ENCODE assay signal across 11 cellular contexts in genomic region chr19:18172331-18173053, GRCh38. TPM values are rescaled to one million over a fixed set of nuclear protein-coding genes. Genes with fewer than 3 reads are reported as not detected.
DNase-seq lines count a peak whose midpoint lies in the region; ATAC-seq, FAIRE-seq and TF ChIP-seq lines count a peak whose summit lies in the region.
"Had no signal": no experiment of that assay in that cellular context is flagged by ENCODE, and none has a peak within 500 bp of the region (broad histone marks: within the 10 kb centered on the region; RNA-seq: fewer than 3 reads in every experiment).

No MANE protein-coding gene starts in this region.

- H3K9me3 ChIP-seq in CD8-positive, alpha-beta T cell (ENCODE audit: low read length), result no peaks in the 10 kb centered on the region
- no peaks in the 10 kb centered on the region for H3K9me3 ChIP-seq in pancreas

- peak overlapping the region; percentile 52 for H3K27ac Mint-ChIP-seq in CD8-positive, alpha-beta T cell
- H3K27ac Mint-ChIP-seq in HFFc6, result peak overlapping the region; percentile 9; the same call in 1 of the 2 replicates
- peak overlapping the region; percentile 99 for H3K27ac Mint-ChIP-seq in dendritic cell treated with granulocyte-macrophage colony-stimulating factor and Interleukin-4, amounts not matched to agents 40 ng/mL and 50 ng/mL, for 4 days

- peaks cover 13% of the 10 kb centered on the region for H3K36me3 Mint-ChIP-seq in CD8-positive, alpha-beta T cell
- peaks cover 10% of the 10 kb centered on the region for H3K36me3 Mint-ChIP-seq in HFFc6 (ENCODE audit: low read depth)
- peaks cover 69% of the 10 kb centered on the region for H3K36me3 Mint-ChIP-seq in dendritic cell treated with granulocyte-macrophage colony-stimulating factor and Interleukin-4, amounts not matched to agents 40 ng/mL and 50 ng/mL, for 4 days (ENCODE audit: low read depth)

- no peak for DNase-seq in CD8-positive, alpha-beta T cell
- DNase-seq in HFFc6, result no peak
- DNase-seq in pancreas, result peak in 1 of 6 donors; percentile 15
- DNase-seq in effector CD8-positive, alpha-beta T cell (lab: John Stamatoyannopoulos, UW), result no peak
- DNase-seq: activated CD4-positive, alpha-beta T cell treated with anti-CD3 and anti-CD28 coated beads, Interleukin-2, amount 50 U/mL, for 48 hours; brain microvascular endothelial cell; DND-41; GOT3 had no signal

- no peaks in the 10 kb centered on the region for H3K9me3 Mint-ChIP-seq in CD8-positive, alpha-beta T cell
- no peaks in the 10 kb centered on the region for H3K9me3 Mint-ChIP-seq in HFFc6
- no peaks in the 10 kb centered on the region for H3K9me3 Mint-ChIP-seq in dendritic cell treated with granulocyte-macrophage colony-stimulating factor and Interleukin-4, amounts not matched to agents 40 ng/mL and 50 ng/mL, for 4 days

- peaks cover 8% of the 10 kb centered on the region for H3K4me1 Mint-ChIP-seq in CD8-positive, alpha-beta T cell (ENCODE audit: low read depth)
- peaks cover 11% of the 10 kb centered on the region for H3K4me1 Mint-ChIP-seq in HFFc6 (ENCODE audit: low read depth)
- peaks cover 83% of the 10 kb centered on the region for H3K4me1 Mint-ChIP-seq in dendritic cell treated with granulocyte-macrophage colony-stimulating factor and Interleukin-4, amounts not matched to agents 40 ng/mL and 50 ng/mL, for 4 days (ENCODE audit: low read depth)

- CTCF ChIA-PET in CD8-positive, alpha-beta T cell (lab: Charles Lee), result interaction anchor here (1.0 to 1.4 kb wide), 2 partner anchors 59 to 62 kb away, joined by 3 read pairs; no protein-coding TSS in a partner anchor

- peak overlapping the region; percentile 53 for H3K4me3 Mint-ChIP-seq in CD8-positive, alpha-beta T cell
- peak overlapping the region; percentile 39; the same call in 1 of the 2 replicates for H3K4me3 Mint-ChIP-seq in HFFc6
- H3K4me3 Mint-ChIP-seq in dendritic cell treated with granulocyte-macrophage colony-stimulating factor and Interleukin-4, amounts not matched to agents 40 ng/mL and 50 ng/mL, for 4 days, result peak overlapping the region; percentile 96

- no peak for ATAC-seq in CD8-positive, alpha-beta T cell
- ATAC-seq in pancreas (no peak), HG03196 (IDR thresholded peaks at IDR 0.05; ENCODE audit: unreplicated experiment) (no peak), GM21423 (IDR thresholded peaks at IDR 0.05; ENCODE audit: unreplicated experiment) (no peak)

- peaks cover 19% of the 10 kb centered on the region for H3K4me1 ChIP-seq in CD8-positive, alpha-beta T cell (ENCODE audit: insufficient read depth, low read length)
- peaks cover 0 to 6% (median 3%) of the 10 kb centered on the region in 3 donors for H3K4me1 ChIP-seq in pancreas

- H3K36me3 ChIP-seq in CD8-positive, alpha-beta T cell (ENCODE audit: insufficient read depth, low read length), result peaks cover 4% of the 10 kb centered on the region
- H3K36me3 ChIP-seq in pancreas, result peaks cover 0 to 4% (median 4%) of the 10 kb centered on the region in 3 donors

- no peaks in the 10 kb centered on the region for H3K27me3 ChIP-seq in CD8-positive, alpha-beta T cell (ENCODE audit: insufficient read depth, low read length)
- H3K27me3 ChIP-seq in pancreas, result no peaks in the 10 kb centered on the region
- H3K27me3 ChIP-seq: brain microvascular endothelial cell had no signal

- H3K27me3 Mint-ChIP-seq in CD8-positive, alpha-beta T cell (ENCODE audit: low read depth), result no peaks in the 10 kb centered on the region
- peaks cover 4% of the 10 kb centered on the region for H3K27me3 Mint-ChIP-seq in HFFc6 (ENCODE audit: insufficient read depth)
- no peaks in the 10 kb centered on the region for H3K27me3 Mint-ChIP-seq in dendritic cell treated with granulocyte-macrophage colony-stimulating factor and Interleukin-4, amounts not matched to agents 40 ng/mL and 50 ng/mL, for 4 days

- TF ChIP-seq CTCF in CD8-positive, alpha-beta T cell (IDR thresholded peaks at IDR 0.05), result no peak
- TF ChIP-seq CTCF in HFFc6 (IDR thresholded peaks at IDR 0.05) (no peak), pancreas (IDR thresholded peaks at IDR 0.05) (no peak)

- FAIRE-seq in pancreas (lab: Jason Lieb, UNC), result no peak

- 85 to 97% methylated on average over 7 of the region's 7 CpGs for WGBS in pancreas, 2 donors

- intact Hi-C loops in CD8-positive, alpha-beta T cell (cut with DNase I, micrococcal nuclease), result loop anchor here in 1 of 2 experiments (1.0 kb wide), 1 partner anchor 32 kb away; the partner anchor contains the start of gene RAB3A
- intact Hi-C loops in dendritic cell treated with granulocyte-macrophage colony-stimulating factor and Interleukin-4, amounts not matched to agents 40 ng/mL and 50 ng/mL, for 4 days (cut with micrococcal nuclease), result loop anchor here (1.0 to 10.0 kb wide), 3 partner anchors 20 to 168 kb away; partner anchors contain the start of genes ARRDC2, MPV17L2 and RAB3A
- intact Hi-C loops in pancreas (cut with DNase I), result no loop called here

- POLR2A ChIA-PET in CD8-positive, alpha-beta T cell (lab: Charles Lee), result no interaction called here

- H3K4me3 ChIP-seq in CD8-positive, alpha-beta T cell (ENCODE audit: low read depth, low read length), result no peak overlapping the region
- H3K4me3 ChIP-seq in pancreas, result no peak overlapping the region

- no peak overlapping the region for H3K27ac ChIP-seq in CD8-positive, alpha-beta T cell (ENCODE audit: low read depth, low read length)
- H3K27ac ChIP-seq in pancreas, result peak overlapping the region in 3 of 4 donors; percentile 37 to 74 (median 69)
- H3K27ac ChIP-seq: brain microvascular endothelial cell had no signal

RNA-seq across cellular contexts. Expression of gene IFI30, which starts 1.1 kb away (rescaled TPM):
- total RNA-seq in CD8-positive, alpha-beta T cell, result 1 to 10 TPM; 1.6 to 1.8 TPM
- total RNA-seq in HFFc6 (2021; fragmentation: NEBNext Ultra II Directional; extraction: Animal tissue kit (Norgen Biotek cat#: 25700)), result 1 to 10 TPM; 4.9 to 9.0 (median 6.0) TPM
- 100 to 1,000 TPM in 1 of 6 donors, 10 to 100 TPM in 5; 12.2 to 108 (median 23.2) TPM for total RNA-seq in pancreas
- 10 to 100 TPM; 21.4 to 22.2 TPM for polyA plus RNA-seq in pancreas

RNA-seq across cellular contexts. Expression of gene PIK3R2, which starts 19.5 kb away (rescaled TPM):
- 1 to 10 TPM; 3.6 to 3.9 TPM for total RNA-seq in CD8-positive, alpha-beta T cell
- 10 to 100 TPM; 51.9 to 66.1 (median 56.0) TPM for total RNA-seq in HFFc6 (2021; fragmentation: NEBNext Ultra II Directional; extraction: Animal tissue kit (Norgen Biotek cat#: 25700))
- total RNA-seq in pancreas, result 10 to 100 TPM; 11.6 to 21.2 (median 12.2) TPM
- polyA plus RNA-seq in pancreas, result 1 to 10 TPM; 4.3 to 6.5 TPM

RNA-seq across cellular contexts. Expression of gene MPV17L2, which starts 20.5 kb away (rescaled TPM):
- total RNA-seq in CD8-positive, alpha-beta T cell, result 1 to 10 TPM; 4.0 to 5.2 TPM
- total RNA-seq in HFFc6 (2021; fragmentation: NEBNext Ultra II Directional; extraction: Animal tissue kit (Norgen Biotek cat#: 25700)), result 10 to 100 TPM in 5 of 6 experiments, 1 to 10 TPM in 1; 9.7 to 14.9 (median 13.1) TPM
- 1 to 10 TPM; 2.8 to 6.2 (median 4.0) TPM for total RNA-seq in pancreas
- 10 to 100 TPM in 1 of 2 donors, 1 to 10 TPM in 1; 9.9 to 10.4 TPM for polyA plus RNA-seq in pancreas

RNA-seq across cellular contexts. Expression of gene RAB3A, which starts 31.4 kb away (rescaled TPM):
- total RNA-seq in CD8-positive, alpha-beta T cell, result 10 to 100 TPM; 16.8 to 19.4 TPM
- 1 to 10 TPM; 6.1 to 9.0 (median 7.3) TPM for total RNA-seq in HFFc6 (2021; fragmentation: NEBNext Ultra II Directional; extraction: Animal tissue kit (Norgen Biotek cat#: 25700))
- 1 to 10 TPM in 5 of 6 donors, under 1 TPM in 1; 0.79 to 2.6 (median 1.6) TPM for total RNA-seq in pancreas
- polyA plus RNA-seq in pancreas, result 1 to 10 TPM; 2.3 to 4.4 TPM

RNA-seq across cellular contexts. Expression of gene PDE4C, which starts 53.7 kb away (rescaled TPM):
- under 1 TPM in 1 of 2 experiments, not detected in 1; 0.71 TPM for total RNA-seq in CD8-positive, alpha-beta T cell
- total RNA-seq in HFFc6 (2021; fragmentation: NEBNext Ultra II Directional; extraction: Animal tissue kit (Norgen Biotek cat#: 25700)), result under 1 TPM in 1 of 6 experiments, not detected in 5; 0.14 TPM
- total RNA-seq in pancreas, result under 1 TPM in 5 of 6 donors, not detected in 1; 0.12 to 0.59 (median 0.37) TPM
- 1 to 10 TPM in 1 of 2 donors, under 1 TPM in 1; 0.16 to 1.3 TPM for polyA plus RNA-seq in pancreas

Comparison
In these comparisons a context has a peak if more than half of its experiments do, and no peak if none do; other contexts are left out.
1. H3K27ac Mint-ChIP-seq: peak in every context shown above with its lines; median percentile 99 in dendritic cell treated with granulocyte-macrophage colony-stimulating factor and Interleukin-4, amounts not matched to agents 40 ng/mL and 50 ng/mL, for 4 days; 52 in CD8-positive, alpha-beta T cell; 9 in HFFc6.
2. H3K4me3 Mint-ChIP-seq: peak in every context shown above with its lines; median percentile 96 in dendritic cell treated with granulocyte-macrophage colony-stimulating factor and Interleukin-4, amounts not matched to agents 40 ng/mL and 50 ng/mL, for 4 days; 53 in CD8-positive, alpha-beta T cell; 39 in HFFc6.